In genomic region chr3:114674041-114674440, GRCh38 we compare ENCODE assay signal across 30 cellular contexts.
A peak's percentile ranks its signal among the peaks of the same experiment; 100 is the strongest.
DNase-seq lines count a peak whose midpoint lies in the region; ATAC-seq and TF ChIP-seq lines count a peak whose summit lies in the region.
"Had no signal": no experiment of that assay in that cellular context is flagged by ENCODE, and none has a peak within 500 bp of the region (broad histone marks: within the 10 kb centered on the region; RNA-seq: fewer than 3 reads in every experiment).

No MANE protein-coding gene starts in this region.

- peaks cover 23% of the 10 kb centered on the region for H3K4me1 Mint-ChIP-seq in activated CD8-positive, alpha-beta T cell treated with anti-CD3 and anti-CD28 coated beads for 36 hours (ENCODE audit: low read depth)
- no peaks in the 10 kb centered on the region for H3K4me1 Mint-ChIP-seq in activated CD8-positive, alpha-beta T cell treated with anti-CD3 and anti-CD28 coated beads, Interleukin-2, amount 10 ng/mL, durations not matched to agents 7 days and 5 days (ENCODE audit: low read depth)
- no peaks in the 10 kb centered on the region for H3K4me1 Mint-ChIP-seq in activated T-helper 1 cell treated with anti-CD3 and anti-CD28 coated beads, Interleukin-12 subunit alpha, Interleukin-12 subunit beta, Interleukin-2, Interleukin-4 antibody, amounts not matched to agents 30 ng/mL and 10 ng/mL and 1 ng/mL, durations not matched to agents 14 hours and 24 hours and 36 hours (ENCODE audit: low read depth)

- no peak overlapping the region for H3K4me3 Mint-ChIP-seq in activated CD8-positive, alpha-beta T cell treated with anti-CD3 and anti-CD28 coated beads for 36 hours
- H3K4me3 Mint-ChIP-seq in activated CD8-positive, alpha-beta T cell treated with anti-CD3 and anti-CD28 coated beads, Interleukin-2, amount 10 ng/mL, durations not matched to agents 7 days and 5 days = no peak overlapping the region
- no peak overlapping the region for H3K4me3 Mint-ChIP-seq in activated T-helper 1 cell treated with anti-CD3 and anti-CD28 coated beads, Interleukin-12 subunit alpha, Interleukin-12 subunit beta, Interleukin-2, Interleukin-4 antibody, amounts not matched to agents 30 ng/mL and 10 ng/mL and 1 ng/mL, durations not matched to agents 14 hours and 24 hours and 36 hours
- H3K4me3 Mint-ChIP-seq: activated CD4-positive, alpha-beta memory T cell treated with anti-CD3 and anti-CD28 coated beads for 36 hours; activated naive CD8-positive, alpha-beta T cell treated with anti-CD3 and anti-CD28 coated beads for 36 hours; CD4-positive, alpha-beta T cell; naive B cell had no signal

- DNase-seq in activated CD8-positive, alpha-beta T cell treated with anti-CD3 and anti-CD28 coated beads for 36 hours = no peak
- DNase-seq in activated CD8-positive, alpha-beta T cell treated with anti-CD3 and anti-CD28 coated beads, Interleukin-2, amount 10 ng/mL, durations not matched to agents 7 days and 5 days = no peak
- DNase-seq in SJSA1 (ENCODE audit: low read depth in 1 of 2, low spot score in 2 of 2) (peak in 1 of 2 experiments; percentile 58), fibroblast of mammary gland (ENCODE audit: low read depth) (peak; percentile 21), head of caudate nucleus (no peak), H4 (ENCODE audit: low spot score) (no peak), NCI-H2029 treated with DMSO at 0.1 percent for 48 hours (lab: John Stamatoyannopoulos, UW) (no peak)
- no peak for DNase-seq in activated T-helper 1 cell treated with anti-CD3 and anti-CD28 coated beads, Interleukin-12 subunit alpha, Interleukin-12 subunit beta, Interleukin-2, Interleukin-4 antibody, amounts not matched to agents 30 ng/mL and 10 ng/mL and 1 ng/mL, durations not matched to agents 14 hours and 24 hours and 36 hours (ENCODE audit: low spot score)
- DNase-seq: 8988T; activated CD4-positive, alpha-beta memory T cell treated with anti-CD3 and anti-CD28 coated beads for 36 hours; activated effector memory CD4-positive, alpha-beta T cell treated with anti-CD3 and anti-CD28 coated beads, Interleukin-2, amount 50 U/mL, for 16 hours; activated naive CD8-positive, alpha-beta T cell treated with anti-CD3 and anti-CD28 coated beads for 36 hours; AML-193; body of pancreas; CD4-positive, alpha-beta T cell; left colon; mesenchymal stem cell; MG63; naive B cell; NCI-H1105 treated with DMSO at 0.1 percent for 48 hours; NCI-H2081 treated with DMSO at 0.1 percent for 48 hours; NCI-H446; NCI-H774; nucleus accumbens; psoas muscle; SIG-M5; stimulated activated naive CD4-positive, alpha-beta T cell treated with Interleukin-2 at 50 U/mL for 16 hours; T-helper 1 cell had no signal

- H3K36me3 Mint-ChIP-seq in activated CD8-positive, alpha-beta T cell treated with anti-CD3 and anti-CD28 coated beads for 36 hours (ENCODE audit: low read depth) = peaks cover 2% of the 10 kb centered on the region
- no peaks in the 10 kb centered on the region for H3K36me3 Mint-ChIP-seq in activated CD8-positive, alpha-beta T cell treated with anti-CD3 and anti-CD28 coated beads, Interleukin-2, amount 10 ng/mL, durations not matched to agents 7 days and 5 days (ENCODE audit: low read depth)
- H3K36me3 Mint-ChIP-seq in activated T-helper 1 cell treated with anti-CD3 and anti-CD28 coated beads, Interleukin-12 subunit alpha, Interleukin-12 subunit beta, Interleukin-2, Interleukin-4 antibody, amounts not matched to agents 30 ng/mL and 10 ng/mL and 1 ng/mL, durations not matched to agents 14 hours and 24 hours and 36 hours (ENCODE audit: low read depth) = no peaks in the 10 kb centered on the region
- H3K36me3 Mint-ChIP-seq: activated CD4-positive, alpha-beta memory T cell treated with anti-CD3 and anti-CD28 coated beads for 36 hours had no signal

- H3K27me3 Mint-ChIP-seq in activated CD8-positive, alpha-beta T cell treated with anti-CD3 and anti-CD28 coated beads for 36 hours = no peaks in the 10 kb centered on the region
- no peaks in the 10 kb centered on the region for H3K27me3 Mint-ChIP-seq in activated CD8-positive, alpha-beta T cell treated with anti-CD3 and anti-CD28 coated beads, Interleukin-2, amount 10 ng/mL, durations not matched to agents 7 days and 5 days (ENCODE audit: low read depth)
- H3K27me3 Mint-ChIP-seq in activated T-helper 1 cell treated with anti-CD3 and anti-CD28 coated beads, Interleukin-12 subunit alpha, Interleukin-12 subunit beta, Interleukin-2, Interleukin-4 antibody, amounts not matched to agents 30 ng/mL and 10 ng/mL and 1 ng/mL, durations not matched to agents 14 hours and 24 hours and 36 hours (ENCODE audit: insufficient read depth) = no peaks in the 10 kb centered on the region
- H3K27me3 Mint-ChIP-seq: activated CD4-positive, alpha-beta memory T cell treated with anti-CD3 and anti-CD28 coated beads for 36 hours; activated naive CD8-positive, alpha-beta T cell treated with anti-CD3 and anti-CD28 coated beads for 36 hours; CD4-positive, alpha-beta T cell; naive B cell had no signal

- H3K4me1 ChIP-seq in SJSA1 (replicated peaks) = peaks cover 51% of the 10 kb centered on the region
- H3K4me1 ChIP-seq: psoas muscle had no signal

- CTCF ChIA-PET in activated CD8-positive, alpha-beta T cell treated with anti-CD3 and anti-CD28 coated beads for 36 hours (lab: Charles Lee) = no interaction called here
- CTCF ChIA-PET in activated CD8-positive, alpha-beta T cell treated with anti-CD3 and anti-CD28 coated beads, Interleukin-2, amount 10 ng/mL, durations not matched to agents 7 days and 5 days (lab: Charles Lee) = no interaction called here

- no peaks in the 10 kb centered on the region for H3K9me3 Mint-ChIP-seq in activated CD8-positive, alpha-beta T cell treated with anti-CD3 and anti-CD28 coated beads for 36 hours
- no peaks in the 10 kb centered on the region for H3K9me3 Mint-ChIP-seq in activated CD8-positive, alpha-beta T cell treated with anti-CD3 and anti-CD28 coated beads, Interleukin-2, amount 10 ng/mL, durations not matched to agents 7 days and 5 days (ENCODE audit: insufficient read depth)
- no peaks in the 10 kb centered on the region for H3K9me3 Mint-ChIP-seq in activated T-helper 1 cell treated with anti-CD3 and anti-CD28 coated beads, Interleukin-12 subunit alpha, Interleukin-12 subunit beta, Interleukin-2, Interleukin-4 antibody, amounts not matched to agents 30 ng/mL and 10 ng/mL and 1 ng/mL, durations not matched to agents 14 hours and 24 hours and 36 hours
- H3K9me3 Mint-ChIP-seq: activated CD4-positive, alpha-beta memory T cell treated with anti-CD3 and anti-CD28 coated beads for 36 hours; CD4-positive, alpha-beta T cell; naive B cell had no signal

- no peaks in the 10 kb centered on the region for H3K36me3 ChIP-seq in SJSA1
- H3K36me3 ChIP-seq: MG63 had no signal

- intact Hi-C loops in activated CD8-positive, alpha-beta T cell treated with anti-CD3 and anti-CD28 coated beads for 36 hours (cut with micrococcal nuclease) = no loop called here
- intact Hi-C loops in head of caudate nucleus (cut with DNase I) = no loop called here
- intact Hi-C loops in activated T-helper 1 cell treated with anti-CD3 and anti-CD28 coated beads, Interleukin-12 subunit alpha, Interleukin-12 subunit beta, Interleukin-2, Interleukin-4 antibody, amounts not matched to agents 30 ng/mL and 10 ng/mL and 1 ng/mL, durations not matched to agents 14 hours and 24 hours and 36 hours (cut with micrococcal nuclease) = no loop called here

- ATAC-seq in activated CD8-positive, alpha-beta T cell treated with anti-CD3 and anti-CD28 coated beads for 36 hours = peak; percentile 37
- no peak for ATAC-seq in activated CD8-positive, alpha-beta T cell treated with anti-CD3 and anti-CD28 coated beads, Interleukin-2, amount 10 ng/mL, durations not matched to agents 7 days and 5 days
- ATAC-seq: body of pancreas, K562, left colon, psoas muscle had no signal

- H3K4me3 ChIP-seq in SJSA1 (no peak overlapping the region), fibroblast of mammary gland (ENCODE audit: control insufficient read depth, low read depth, low read length) (no peak overlapping the region)
- H3K4me3 ChIP-seq: body of pancreas, K562, MG63, psoas muscle had no signal

- no peaks in the 10 kb centered on the region for H3K27me3 ChIP-seq in SJSA1 (replicated peaks)
- H3K27me3 ChIP-seq: body of pancreas, MG63 had no signal

- POLR2A ChIA-PET in activated CD8-positive, alpha-beta T cell treated with anti-CD3 and anti-CD28 coated beads for 36 hours (lab: Charles Lee) = no interaction called here
- POLR2A ChIA-PET in activated CD8-positive, alpha-beta T cell treated with anti-CD3 and anti-CD28 coated beads, Interleukin-2, amount 10 ng/mL, durations not matched to agents 7 days and 5 days (lab: Charles Lee) = no interaction called here

- H3K27ac ChIP-seq in SJSA1 = peak overlapping the region; percentile 33
- H3K27ac ChIP-seq: body of pancreas, epithelial cell of prostate, psoas muscle had no signal

- H3K27ac Mint-ChIP-seq in activated CD8-positive, alpha-beta T cell treated with anti-CD3 and anti-CD28 coated beads for 36 hours = no peak overlapping the region
- H3K27ac Mint-ChIP-seq in activated CD8-positive, alpha-beta T cell treated with anti-CD3 and anti-CD28 coated beads, Interleukin-2, amount 10 ng/mL, durations not matched to agents 7 days and 5 days = no peak overlapping the region
- H3K27ac Mint-ChIP-seq in activated T-helper 1 cell treated with anti-CD3 and anti-CD28 coated beads, Interleukin-12 subunit alpha, Interleukin-12 subunit beta, Interleukin-2, Interleukin-4 antibody, amounts not matched to agents 30 ng/mL and 10 ng/mL and 1 ng/mL, durations not matched to agents 14 hours and 24 hours and 36 hours = no peak overlapping the region
- H3K27ac Mint-ChIP-seq: activated CD4-positive, alpha-beta memory T cell treated with anti-CD3 and anti-CD28 coated beads for 36 hours; activated naive CD8-positive, alpha-beta T cell treated with anti-CD3 and anti-CD28 coated beads for 36 hours; CD4-positive, alpha-beta T cell; naive B cell had no signal

- H3K9me3 ChIP-seq in SJSA1 (replicated peaks) = no peaks in the 10 kb centered on the region
- H3K9me3 ChIP-seq: body of pancreas, MG63, psoas muscle had no signal

- TF ChIP-seq CTCF in activated CD8-positive, alpha-beta T cell treated with anti-CD3 and anti-CD28 coated beads for 36 hours (IDR thresholded peaks at IDR 0.05) = no peak
- no peak for TF ChIP-seq CTCF in fibroblast of mammary gland (conservative IDR thresholded peaks at IDR 0.05; ENCODE audit: control insufficient read depth, insufficient read depth, low read depth, low read length)
